ENCODE assay signal across 19 cellular contexts in genomic region chr6:45780523-45780922, GRCh38.
"Had no signal": no experiment of that assay in that cellular context is flagged by ENCODE, and none has a peak within 500 bp of the region (broad histone marks: within the 10 kb centered on the region; RNA-seq: fewer than 3 reads in every experiment).

No MANE protein-coding gene starts in this region.

- H3K36me3 Mint-ChIP-seq: naive thymus-derived CD4-positive, alpha-beta T cell had no signal

- H3K4me1 Mint-ChIP-seq: naive thymus-derived CD4-positive, alpha-beta T cell had no signal

- H3K36me3 ChIP-seq: heart right ventricle, spleen, stomach, thoracic aorta, transverse colon had no signal

- H3K9me3 ChIP-seq: heart right ventricle, spleen, stomach, thoracic aorta, transverse colon had no signal

- ATAC-seq: heart right ventricle; left cardiac atrium; left ventricle myocardium superior; naive thymus-derived CD4-positive, alpha-beta T cell; sciatic nerve had no signal

- H3K27me3 ChIP-seq: spleen, stomach, transverse colon had no signal

- H3K27ac Mint-ChIP-seq: naive thymus-derived CD4-positive, alpha-beta T cell had no signal

- H3K4me3 ChIP-seq: coronary artery, heart right ventricle, lung, spleen, stomach, thoracic aorta, transverse colon had no signal

- DNase-seq: effector CD4-positive, alpha-beta T cell; heart right ventricle; hypothalamus; kidney; left cardiac atrium; left ventricle myocardium superior; naive thymus-derived CD4-positive, alpha-beta T cell; posterior cingulate gyrus; spleen; stimulated activated CD4-positive, alpha-beta T cell treated with anti-CD3 and anti-CD28 coated beads, Interleukin-15, amount 100 ng/mL, for 24 hours; stimulated activated CD4-positive, alpha-beta T cell treated with anti-CD3 and anti-CD28 coated beads, Interleukin-1b, Interleukin-23, amount 100 ng/mL, for 48 hours; stimulated activated naive CD4-positive, alpha-beta T cell; stomach; substantia nigra; transverse colon had no signal

- H3K27ac ChIP-seq: coronary artery, heart right ventricle, spleen, stomach, thoracic aorta, transverse colon had no signal

- H3K4me1 ChIP-seq: heart right ventricle, spleen, stomach had no signal

- H3K27me3 Mint-ChIP-seq: naive thymus-derived CD4-positive, alpha-beta T cell had no signal

- H3K4me3 Mint-ChIP-seq: naive thymus-derived CD4-positive, alpha-beta T cell had no signal
